ENCODE assay signal across 8 cellular contexts in the genomic region with DNA sequence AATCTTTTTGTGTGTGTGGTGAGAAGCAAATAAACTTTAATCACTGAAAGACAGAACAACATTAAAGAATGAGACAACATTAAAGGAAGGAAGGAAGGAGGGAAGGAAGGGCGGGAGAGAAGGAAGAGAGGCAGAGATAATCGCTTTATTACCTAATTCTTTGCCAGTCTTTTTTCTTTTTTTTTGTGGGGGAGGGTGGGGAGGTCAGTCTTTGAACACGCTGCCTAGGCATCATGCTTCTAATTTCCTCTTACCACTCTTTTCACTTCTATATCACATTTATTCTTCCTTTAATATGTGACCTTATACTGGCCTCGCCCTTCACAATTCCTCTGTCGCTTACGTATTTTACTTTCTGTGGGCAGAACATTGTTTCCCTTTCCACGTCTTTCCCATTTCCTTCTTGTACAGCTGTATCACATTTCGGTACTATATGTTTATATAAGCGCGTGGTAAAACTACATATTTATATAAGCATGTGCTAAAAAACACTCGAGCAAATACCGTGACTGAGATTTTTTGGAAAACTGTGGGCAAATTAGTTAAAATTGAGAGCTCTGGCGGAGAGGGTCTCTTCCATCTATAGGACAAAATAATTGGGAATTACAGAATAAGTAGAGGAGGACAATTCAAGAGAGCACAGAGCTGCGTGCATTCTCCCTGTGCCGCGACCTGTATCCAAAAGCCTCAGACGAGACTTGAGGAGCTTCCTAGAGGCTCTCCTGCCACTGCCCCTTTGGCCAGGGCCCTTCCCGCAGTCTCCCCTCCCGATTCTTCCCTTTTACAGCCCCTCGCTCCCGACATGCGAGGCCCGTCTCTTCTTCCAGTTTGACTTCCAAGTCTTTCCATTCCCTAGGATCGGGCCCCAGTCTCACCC. TPM values are rescaled to one million over a fixed set of nuclear protein-coding genes. Genes with fewer than 3 reads are reported as not detected.
A peak's percentile ranks its signal among the peaks of the same experiment; 100 is the strongest.
DNase-seq lines count a peak whose midpoint lies in the region; ATAC-seq and TF ChIP-seq lines count a peak whose summit lies in the region.

No MANE protein-coding gene starts in this region.

- peaks cover 57 to 68% (median 60%) of the 10 kb centered on the region in 5 donors for H3K27me3 Mint-ChIP-seq in naive thymus-derived CD4-positive, alpha-beta T cell

- H3K4me1 Mint-ChIP-seq in naive thymus-derived CD4-positive, alpha-beta T cell = peaks cover 0 to 18% (median 13%) of the 10 kb centered on the region in 7 donors

- no peak for TF ChIP-seq POLR2A in esophagus muscularis mucosa (IDR thresholded peaks at IDR 0.05; ENCODE audit: low read depth)

- H3K9me3 ChIP-seq in PC-3 (ENCODE audit: low read length) = no peaks in the 10 kb centered on the region
- no peaks in the 10 kb centered on the region for H3K9me3 ChIP-seq in esophagus muscularis mucosa
- no peaks in the 10 kb centered on the region for H3K9me3 ChIP-seq in naive thymus-derived CD4-positive, alpha-beta T cell (ENCODE audit: control insufficient read depth in 2 of 3, low read length in 3 of 3)

- H3K4me2 ChIP-seq in PC-3 (ENCODE audit: low read length) = peak overlapping the region; percentile 86

- no peak for TF ChIP-seq EP300 in esophagus muscularis mucosa (IDR thresholded peaks at IDR 0.05)

- TSS peak; percentile 42 for BruUV-seq in PC-3 (replicated peaks; lab: Mats Ljungman, UMichigan)

- H3K4me3 ChIP-seq in GM08714 (ENCODE audit: low read length) (peak overlapping the region; percentile 28), PC-3 (ENCODE audit: low read length) (peak overlapping the region; percentile 82), esophagus muscularis mucosa (peak overlapping the region; percentile 74 to 86 (median 78))
- H3K4me3 ChIP-seq in naive thymus-derived CD4-positive, alpha-beta T cell (ENCODE audit: low read length) = no peak overlapping the region

- peak overlapping the region; percentile 99 for H2AFZ ChIP-seq in PC-3 (ENCODE audit: low read length)

- H3K27ac ChIP-seq in PC-3 (ENCODE audit: low read length) (peak overlapping the region; percentile 32), esophagus muscularis mucosa (replicated peaks in 1 of 4) (peak overlapping the region; percentile 88 to 91 (median 90))
- H3K27ac ChIP-seq in naive thymus-derived CD4-positive, alpha-beta T cell (ENCODE audit: low read depth, low read length) = no peak overlapping the region

- H3K27me3 ChIP-seq in PC-3 (ENCODE audit: low read length) = no peaks in the 10 kb centered on the region
- no peaks in the 10 kb centered on the region for H3K27me3 ChIP-seq in esophagus muscularis mucosa
- peaks cover 7 to 9% of the 10 kb centered on the region in 2 donors for H3K27me3 ChIP-seq in naive thymus-derived CD4-positive, alpha-beta T cell (ENCODE audit: control insufficient read depth in 2 of 2, insufficient read depth in 2 of 2, low read length in 2 of 2)

- no peaks in the 10 kb centered on the region for H4K20me1 ChIP-seq in PC-3 (ENCODE audit: low read length)

- H3K4me3 Mint-ChIP-seq in naive thymus-derived CD4-positive, alpha-beta T cell = peak overlapping the region in 9 of 10 donors; percentile 0 to 74 (median 56)

- DNase-seq in PC-3 = peak; percentile 47
- DNase-seq in esophagus muscularis mucosa (ENCODE audit: extremely low spot score) = no peak
- DNase-seq in naive thymus-derived CD4-positive, alpha-beta T cell = no peak
- no peak for DNase-seq in NCI-H524 treated with DMSO at 0.1 percent for 48 hours (lab: John Stamatoyannopoulos, UW)
- DNase-seq in A172 (ENCODE audit: low spot score) = no peak
- no peak for DNase-seq in stimulated activated CD4-positive, alpha-beta T cell treated with anti-CD3 and anti-CD28 coated beads, Interleukin-4, amount 100 ng/mL, for 1 hour
- DNase-seq in NOMO-1 treated with DMSO at 0.1 percent for 48 hours (lab: John Stamatoyannopoulos, UW; ENCODE audit: unreplicated experiment) = no peak

- no peaks in the 10 kb centered on the region for H3K36me3 Mint-ChIP-seq in naive thymus-derived CD4-positive, alpha-beta T cell

- H3K9me3 Mint-ChIP-seq in naive thymus-derived CD4-positive, alpha-beta T cell = peaks cover 0 to 14% (median 2%) of the 10 kb centered on the region in 11 donors

- POLR2A ChIA-PET in PC-3 (lab: Charles Lee; ENCODE audit: unreplicated experiment) = no interaction called here
- POLR2A ChIA-PET in naive thymus-derived CD4-positive, alpha-beta T cell (lab: Charles Lee) = no interaction called here

- peaks cover 15% of the 10 kb centered on the region for H3K4me1 ChIP-seq in PC-3 (ENCODE audit: insufficient read depth, low read length)
- peaks cover 0 to 38% (median 34%) of the 10 kb centered on the region in 4 donors for H3K4me1 ChIP-seq in esophagus muscularis mucosa
- H3K4me1 ChIP-seq in naive thymus-derived CD4-positive, alpha-beta T cell (ENCODE audit: control insufficient read depth in 2 of 2, insufficient read depth in 2 of 2, low read length in 2 of 2) = no peaks in the 10 kb centered on the region

- no peaks in the 10 kb centered on the region for H3F3A ChIP-seq in PC-3 (ENCODE audit: low read length, unreplicated experiment)

- intact Hi-C loops in PC-3 (cut with micrococcal nuclease) = loop anchor here (2.0 to 10.0 kb wide), 2 partner anchors 18 to 1430 kb away; a partner anchor contains a TSS
- intact Hi-C loops in esophagus muscularis mucosa (cut with DNase I) = no loop called here
- intact Hi-C loops in naive thymus-derived CD4-positive, alpha-beta T cell (cut with micrococcal nuclease) = no loop called here

- WGBS in esophagus muscularis mucosa = 13% methylated on average over 24 of the region's 24 CpGs

- TF ChIP-seq CTCF in PC-3 (conservative IDR thresholded peaks at IDR 0.05; ENCODE audit: low read depth, low read length) (no peak), esophagus muscularis mucosa (IDR thresholded peaks at IDR 0.05) (no peak)

- H3K9me2 ChIP-seq in PC-3 (replicated peaks; ENCODE audit: low read length) = no peaks in the 10 kb centered on the region

- CTCF ChIA-PET in PC-3 (lab: Charles Lee) = no interaction called here
- CTCF ChIA-PET in naive thymus-derived CD4-positive, alpha-beta T cell (lab: Charles Lee) = no interaction called here

- no peak overlapping the region for H3K27ac Mint-ChIP-seq in naive thymus-derived CD4-positive, alpha-beta T cell

- H3K79me2 ChIP-seq in PC-3 (ENCODE audit: low read length) = peaks cover 37% of the 10 kb centered on the region

- peak; percentile 55 for ATAC-seq in PC-3
- no peak for ATAC-seq in naive thymus-derived CD4-positive, alpha-beta T cell

- peak overlapping the region; percentile 75 for H3K9ac ChIP-seq in PC-3 (ENCODE audit: low read length)

- H3K36me3 ChIP-seq in PC-3 (ENCODE audit: low read depth, low read length) (no peaks in the 10 kb centered on the region), esophagus muscularis mucosa (no peaks in the 10 kb centered on the region)
- H3K36me3 ChIP-seq in naive thymus-derived CD4-positive, alpha-beta T cell (ENCODE audit: control insufficient read depth in 2 of 3, insufficient read depth in 3 of 3, low read length in 3 of 3) = no peaks in the 10 kb centered on the region

RNA-seq across cellular contexts. Expression of a gene that starts 0.8 kb away (rescaled TPM):
- total RNA-seq in PC-3 (2014; rRNA removed) = 3.4 and 4.5 TPM in 2 replicates
- total RNA-seq in esophagus muscularis mucosa = 10 to 100 TPM; 32.6 to 70.8 (median 39.2) TPM
- not detected for total RNA-seq in naive thymus-derived CD4-positive, alpha-beta T cell
- not detected for polyA plus RNA-seq in naive thymus-derived CD4-positive, alpha-beta T cell
- 4.0 and 4.8 TPM in 2 replicates for total RNA-seq in A172 (2014; rRNA removed; shearing (Covaris generic))
